In the genomic region with DNA sequence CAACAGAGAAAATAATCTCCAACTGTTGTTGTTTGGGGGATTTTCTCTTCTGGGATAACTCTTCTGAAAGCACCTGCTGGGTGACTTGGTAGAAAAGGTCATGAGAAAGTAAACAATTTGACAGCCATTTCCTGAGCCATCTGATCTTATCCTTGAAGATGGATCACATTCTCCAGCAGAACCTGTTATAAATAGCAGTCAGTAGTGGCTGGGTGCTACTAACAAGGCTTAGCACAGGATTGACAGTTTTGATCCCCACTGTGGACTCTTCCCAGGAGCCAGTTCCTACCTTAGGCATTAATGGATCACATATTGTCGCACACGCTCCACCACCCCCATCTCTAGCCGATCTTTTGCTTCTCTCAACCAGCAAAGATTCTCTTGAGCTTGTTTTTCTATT, we compare ENCODE assay signal across 1 cellular context.
TF ChIP-seq lines count a peak whose summit lies in the region.

No MANE protein-coding gene starts in this region.

TF ChIP-seq in HCT116, 20 proteins besides CTCF, POLR2A, EP300 and RAD21 (continued from another document):
- TF ChIP-seq CBX3 (IDR thresholded peaks at IDR 0.05; ENCODE audit: low read depth) (no peak), FOSL1 (IDR thresholded peaks at IDR 0.05; ENCODE audit: low read depth) (no peak), ELF1 (IDR thresholded peaks at IDR 0.05; ENCODE audit: borderline replicate concordance, low read depth) (no peak), CEBPB (IDR thresholded peaks at IDR 0.05; ENCODE audit: low read depth) (no peak)
